1 cellular context compared by ENCODE assay signal in genomic region chr3:30289324-30289723, GRCh38.
TF ChIP-seq lines count a peak whose summit lies in the region.

No MANE protein-coding gene starts in this region.

TF ChIP-seq in HepG2, 621 proteins besides CTCF, POLR2A, EP300 and RAD21 (continued from another document and continues in another):
- TF ChIP-seq, protein P1, sequence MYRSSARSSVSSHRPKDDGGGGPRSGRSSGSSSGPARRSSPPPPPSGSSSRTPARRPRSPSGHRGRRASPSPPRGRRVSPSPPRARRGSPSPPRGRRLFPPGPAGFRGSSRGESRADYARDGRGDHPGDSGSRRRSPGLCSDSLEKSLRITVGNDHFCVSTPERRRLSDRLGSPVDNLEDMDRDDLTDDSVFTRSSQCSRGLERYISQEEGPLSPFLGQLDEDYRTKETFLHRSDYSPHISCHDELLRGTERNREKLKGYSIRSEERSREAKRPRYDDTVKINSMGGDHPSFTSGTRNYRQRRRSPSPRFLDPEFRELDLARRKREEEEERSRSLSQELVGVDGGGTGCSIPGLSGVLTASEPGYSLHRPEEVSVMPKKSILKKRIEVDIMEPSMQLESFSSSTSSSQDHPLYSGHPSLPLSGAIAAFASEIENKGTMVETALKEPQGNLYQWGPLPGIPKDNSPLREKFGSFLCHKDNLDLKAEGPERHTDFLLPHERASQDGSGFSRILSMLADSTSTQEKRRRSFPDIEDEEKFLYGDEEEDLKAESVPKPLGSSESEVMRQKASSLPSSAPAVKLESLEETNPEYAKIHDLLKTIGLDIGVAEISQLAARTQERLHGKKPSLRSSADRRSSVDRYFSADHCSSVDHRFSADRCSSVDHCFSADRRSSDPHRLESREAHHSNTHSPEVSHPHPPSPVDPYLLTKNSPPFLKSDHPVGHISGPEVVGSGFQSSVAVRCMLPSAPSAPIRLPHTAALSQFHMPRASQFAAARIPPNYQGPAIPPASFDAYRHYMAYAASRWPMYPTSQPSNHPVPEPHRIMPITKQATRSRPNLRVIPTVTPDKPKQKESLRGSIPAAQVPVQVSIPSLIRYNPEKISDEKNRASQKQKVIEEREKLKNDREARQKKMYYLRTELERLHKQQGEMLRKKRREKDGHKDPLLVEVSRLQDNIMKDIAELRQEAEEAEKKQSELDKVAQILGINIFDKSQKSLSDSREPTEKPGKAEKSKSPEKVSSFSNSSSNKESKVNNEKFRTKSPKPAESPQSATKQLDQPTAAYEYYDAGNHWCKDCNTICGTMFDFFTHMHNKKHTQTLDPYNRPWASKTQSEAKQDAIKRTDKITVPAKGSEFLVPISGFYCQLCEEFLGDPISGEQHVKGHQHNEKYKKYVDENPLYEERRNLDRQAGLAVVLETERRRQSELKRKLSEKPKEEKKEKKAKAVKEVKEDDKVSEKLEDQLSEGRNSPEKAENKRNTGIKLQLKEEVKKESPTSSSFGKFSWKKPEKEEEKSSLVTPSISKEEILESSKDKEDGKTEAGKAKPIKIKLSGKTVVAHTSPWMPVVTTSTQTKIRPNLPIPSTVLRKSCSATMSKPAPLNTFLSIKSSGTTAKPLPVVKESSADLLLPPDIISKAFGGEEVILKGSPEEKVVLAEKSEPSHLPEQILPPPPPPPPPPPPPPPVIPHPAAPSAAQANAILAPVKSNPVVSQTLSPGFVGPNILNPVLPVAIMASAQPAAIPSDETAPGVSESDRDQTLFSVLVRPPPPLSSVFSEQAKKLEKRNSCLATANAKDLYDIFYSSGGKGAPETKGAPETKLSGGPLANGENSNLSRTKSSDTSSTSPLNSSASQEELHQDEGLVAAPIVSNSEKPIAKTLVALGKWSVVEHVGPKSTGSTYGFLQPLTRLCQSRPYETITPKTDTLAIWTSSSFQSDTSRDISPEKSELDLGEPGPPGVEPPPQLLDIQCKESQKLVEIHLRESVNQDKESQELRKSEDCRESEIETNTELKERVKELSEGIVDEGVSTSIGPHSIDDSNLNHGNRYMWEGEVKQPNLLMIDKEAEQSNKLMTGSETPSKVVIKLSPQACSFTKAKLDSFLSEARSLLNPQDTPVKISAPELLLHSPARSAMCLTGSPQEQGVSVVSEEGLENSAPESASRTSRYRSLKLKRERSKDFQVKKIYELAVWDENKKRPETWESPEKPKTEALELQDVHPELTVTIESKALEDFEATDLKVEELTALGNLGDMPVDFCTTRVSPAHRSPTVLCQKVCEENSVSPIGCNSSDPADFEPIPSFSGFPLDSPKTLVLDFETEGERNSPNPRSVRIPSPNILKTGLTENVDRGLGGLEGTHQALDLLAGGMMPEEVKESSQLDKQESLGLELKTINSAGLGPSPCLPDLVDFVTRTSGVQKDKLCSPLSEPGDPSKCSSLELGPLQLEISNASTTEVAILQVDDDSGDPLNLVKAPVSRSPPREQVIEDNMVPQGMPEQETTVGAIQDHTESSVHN (CRISPR knock-in tag; IDR thresholded peaks at IDR 0.05), result no peak
- TF ChIP-seq SMAD3 (CRISPR knock-in tag; IDR thresholded peaks at IDR 0.05) (peak; percentile 37; the same call in 1 of the 2 replicates), TCF12 (IDR thresholded peaks at IDR 0.05) (no peak), TCF12 (CRISPR knock-in tag; IDR thresholded peaks at IDR 0.05) (peak; percentile 74; the same call in 1 of the 2 replicates), REPIN1 (CRISPR knock-in tag; IDR thresholded peaks at IDR 0.05; ENCODE audit: borderline replicate concordance, low read depth) (no peak), SP5 (CRISPR knock-in tag; IDR thresholded peaks at IDR 0.05; ENCODE audit: borderline replicate concordance, low read depth) (peak; percentile 37; the same call in 1 of the 2 replicates), MIXL1 (CRISPR knock-in tag; IDR thresholded peaks at IDR 0.05) (peak; percentile 79), NFIC (IDR thresholded peaks at IDR 0.05; ENCODE audit: low read length) (peak; percentile 46; the same call in 1 of the 2 replicates), CEBPG (CRISPR knock-in tag; IDR thresholded peaks at IDR 0.05) (peak; percentile 79), MED1 (CRISPR knock-in tag; IDR thresholded peaks at IDR 0.05) (peak; percentile 94), ZBTB21 (CRISPR knock-in tag; IDR thresholded peaks at IDR 0.05) (peak; percentile 91), ZNF33A (CRISPR knock-in tag; IDR thresholded peaks at IDR 0.05; ENCODE audit: borderline replicate concordance) (peak; percentile 63; the same call in 1 of the 2 replicates), FOXK1 (CRISPR knock-in tag; IDR thresholded peaks at IDR 0.05; ENCODE audit: borderline replicate concordance, low read depth) (0 out of 2 replicates have a peak, but pooled peaks have one; percentile 51), GPN1 (CRISPR knock-in tag; IDR thresholded peaks at IDR 0.05; ENCODE audit: borderline replicate concordance) (no peak), SOX6 (IDR thresholded peaks at IDR 0.05) (no peak), SOX6 (CRISPR knock-in tag; IDR thresholded peaks at IDR 0.05) (peak; percentile 91), CREB1 (IDR thresholded peaks at IDR 0.05) (0 out of 2 replicates have a peak, but pooled peaks have one; percentile 30), CREB1 (CRISPR knock-in tag; IDR thresholded peaks at IDR 0.05) (peak; percentile 74), ZNF331 (CRISPR knock-in tag; IDR thresholded peaks at IDR 0.05) (peak; percentile 64; the same call in 1 of the 2 replicates), FOXA1 (IDR thresholded peaks at IDR 0.05) (no peak), FOXA1 (CRISPR knock-in tag; IDR thresholded peaks at IDR 0.05) (peak; percentile 24; the same call in 1 of the 2 replicates), ERF (CRISPR knock-in tag; IDR thresholded peaks at IDR 0.05) (peak; percentile 58), ZMYM4 (CRISPR knock-in tag; IDR thresholded peaks at IDR 0.05) (peak; percentile 87), MEIS2 (CRISPR knock-in tag; IDR thresholded peaks at IDR 0.05) (no peak), BORCS8-MEF2B (CRISPR knock-in tag; IDR thresholded peaks at IDR 0.05) (no peak)
- TF ChIP-seq, protein P2, sequence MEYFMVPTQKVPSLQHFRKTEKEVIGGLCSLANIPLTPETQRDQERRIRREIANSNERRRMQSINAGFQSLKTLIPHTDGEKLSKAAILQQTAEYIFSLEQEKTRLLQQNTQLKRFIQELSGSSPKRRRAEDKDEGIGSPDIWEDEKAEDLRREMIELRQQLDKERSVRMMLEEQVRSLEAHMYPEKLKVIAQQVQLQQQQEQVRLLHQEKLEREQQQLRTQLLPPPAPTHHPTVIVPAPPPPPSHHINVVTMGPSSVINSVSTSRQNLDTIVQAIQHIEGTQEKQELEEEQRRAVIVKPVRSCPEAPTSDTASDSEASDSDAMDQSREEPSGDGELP (IDR thresholded peaks at IDR 0.05; ENCODE audit: borderline replicate concordance, low read depth), result peak; percentile 49; the same call in 1 of the 2 replicates
- TF ChIP-seq, protein P3, sequence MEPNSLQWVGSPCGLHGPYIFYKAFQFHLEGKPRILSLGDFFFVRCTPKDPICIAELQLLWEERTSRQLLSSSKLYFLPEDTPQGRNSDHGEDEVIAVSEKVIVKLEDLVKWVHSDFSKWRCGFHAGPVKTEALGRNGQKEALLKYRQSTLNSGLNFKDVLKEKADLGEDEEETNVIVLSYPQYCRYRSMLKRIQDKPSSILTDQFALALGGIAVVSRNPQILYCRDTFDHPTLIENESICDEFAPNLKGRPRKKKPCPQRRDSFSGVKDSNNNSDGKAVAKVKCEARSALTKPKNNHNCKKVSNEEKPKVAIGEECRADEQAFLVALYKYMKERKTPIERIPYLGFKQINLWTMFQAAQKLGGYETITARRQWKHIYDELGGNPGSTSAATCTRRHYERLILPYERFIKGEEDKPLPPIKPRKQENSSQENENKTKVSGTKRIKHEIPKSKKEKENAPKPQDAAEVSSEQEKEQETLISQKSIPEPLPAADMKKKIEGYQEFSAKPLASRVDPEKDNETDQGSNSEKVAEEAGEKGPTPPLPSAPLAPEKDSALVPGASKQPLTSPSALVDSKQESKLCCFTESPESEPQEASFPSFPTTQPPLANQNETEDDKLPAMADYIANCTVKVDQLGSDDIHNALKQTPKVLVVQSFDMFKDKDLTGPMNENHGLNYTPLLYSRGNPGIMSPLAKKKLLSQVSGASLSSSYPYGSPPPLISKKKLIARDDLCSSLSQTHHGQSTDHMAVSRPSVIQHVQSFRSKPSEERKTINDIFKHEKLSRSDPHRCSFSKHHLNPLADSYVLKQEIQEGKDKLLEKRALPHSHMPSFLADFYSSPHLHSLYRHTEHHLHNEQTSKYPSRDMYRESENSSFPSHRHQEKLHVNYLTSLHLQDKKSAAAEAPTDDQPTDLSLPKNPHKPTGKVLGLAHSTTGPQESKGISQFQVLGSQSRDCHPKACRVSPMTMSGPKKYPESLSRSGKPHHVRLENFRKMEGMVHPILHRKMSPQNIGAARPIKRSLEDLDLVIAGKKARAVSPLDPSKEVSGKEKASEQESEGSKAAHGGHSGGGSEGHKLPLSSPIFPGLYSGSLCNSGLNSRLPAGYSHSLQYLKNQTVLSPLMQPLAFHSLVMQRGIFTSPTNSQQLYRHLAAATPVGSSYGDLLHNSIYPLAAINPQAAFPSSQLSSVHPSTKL (CRISPR knock-in tag; IDR thresholded peaks at IDR 0.05), result peak; percentile 91
- TF ChIP-seq, protein P4, sequence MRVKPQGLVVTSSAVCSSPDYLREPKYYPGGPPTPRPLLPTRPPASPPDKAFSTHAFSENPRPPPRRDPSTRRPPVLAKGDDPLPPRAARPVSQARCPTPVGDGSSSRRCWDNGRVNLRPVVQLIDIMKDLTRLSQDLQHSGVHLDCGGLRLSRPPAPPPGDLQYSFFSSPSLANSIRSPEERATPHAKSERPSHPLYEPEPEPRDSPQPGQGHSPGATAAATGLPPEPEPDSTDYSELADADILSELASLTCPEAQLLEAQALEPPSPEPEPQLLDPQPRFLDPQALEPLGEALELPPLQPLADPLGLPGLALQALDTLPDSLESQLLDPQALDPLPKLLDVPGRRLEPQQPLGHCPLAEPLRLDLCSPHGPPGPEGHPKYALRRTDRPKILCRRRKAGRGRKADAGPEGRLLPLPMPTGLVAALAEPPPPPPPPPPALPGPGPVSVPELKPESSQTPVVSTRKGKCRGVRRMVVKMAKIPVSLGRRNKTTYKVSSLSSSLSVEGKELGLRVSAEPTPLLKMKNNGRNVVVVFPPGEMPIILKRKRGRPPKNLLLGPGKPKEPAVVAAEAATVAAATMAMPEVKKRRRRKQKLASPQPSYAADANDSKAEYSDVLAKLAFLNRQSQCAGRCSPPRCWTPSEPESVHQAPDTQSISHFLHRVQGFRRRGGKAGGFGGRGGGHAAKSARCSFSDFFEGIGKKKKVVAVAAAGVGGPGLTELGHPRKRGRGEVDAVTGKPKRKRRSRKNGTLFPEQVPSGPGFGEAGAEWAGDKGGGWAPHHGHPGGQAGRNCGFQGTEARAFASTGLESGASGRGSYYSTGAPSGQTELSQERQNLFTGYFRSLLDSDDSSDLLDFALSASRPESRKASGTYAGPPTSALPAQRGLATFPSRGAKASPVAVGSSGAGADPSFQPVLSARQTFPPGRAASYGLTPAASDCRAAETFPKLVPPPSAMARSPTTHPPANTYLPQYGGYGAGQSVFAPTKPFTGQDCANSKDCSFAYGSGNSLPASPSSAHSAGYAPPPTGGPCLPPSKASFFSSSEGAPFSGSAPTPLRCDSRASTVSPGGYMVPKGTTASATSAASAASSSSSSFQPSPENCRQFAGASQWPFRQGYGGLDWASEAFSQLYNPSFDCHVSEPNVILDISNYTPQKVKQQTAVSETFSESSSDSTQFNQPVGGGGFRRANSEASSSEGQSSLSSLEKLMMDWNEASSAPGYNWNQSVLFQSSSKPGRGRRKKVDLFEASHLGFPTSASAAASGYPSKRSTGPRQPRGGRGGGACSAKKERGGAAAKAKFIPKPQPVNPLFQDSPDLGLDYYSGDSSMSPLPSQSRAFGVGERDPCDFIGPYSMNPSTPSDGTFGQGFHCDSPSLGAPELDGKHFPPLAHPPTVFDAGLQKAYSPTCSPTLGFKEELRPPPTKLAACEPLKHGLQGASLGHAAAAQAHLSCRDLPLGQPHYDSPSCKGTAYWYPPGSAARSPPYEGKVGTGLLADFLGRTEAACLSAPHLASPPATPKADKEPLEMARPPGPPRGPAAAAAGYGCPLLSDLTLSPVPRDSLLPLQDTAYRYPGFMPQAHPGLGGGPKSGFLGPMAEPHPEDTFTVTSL (CRISPR knock-in tag; IDR thresholded peaks at IDR 0.05; ENCODE audit: borderline replicate concordance), result peak; percentile 93
- TF ChIP-seq, protein P5, sequence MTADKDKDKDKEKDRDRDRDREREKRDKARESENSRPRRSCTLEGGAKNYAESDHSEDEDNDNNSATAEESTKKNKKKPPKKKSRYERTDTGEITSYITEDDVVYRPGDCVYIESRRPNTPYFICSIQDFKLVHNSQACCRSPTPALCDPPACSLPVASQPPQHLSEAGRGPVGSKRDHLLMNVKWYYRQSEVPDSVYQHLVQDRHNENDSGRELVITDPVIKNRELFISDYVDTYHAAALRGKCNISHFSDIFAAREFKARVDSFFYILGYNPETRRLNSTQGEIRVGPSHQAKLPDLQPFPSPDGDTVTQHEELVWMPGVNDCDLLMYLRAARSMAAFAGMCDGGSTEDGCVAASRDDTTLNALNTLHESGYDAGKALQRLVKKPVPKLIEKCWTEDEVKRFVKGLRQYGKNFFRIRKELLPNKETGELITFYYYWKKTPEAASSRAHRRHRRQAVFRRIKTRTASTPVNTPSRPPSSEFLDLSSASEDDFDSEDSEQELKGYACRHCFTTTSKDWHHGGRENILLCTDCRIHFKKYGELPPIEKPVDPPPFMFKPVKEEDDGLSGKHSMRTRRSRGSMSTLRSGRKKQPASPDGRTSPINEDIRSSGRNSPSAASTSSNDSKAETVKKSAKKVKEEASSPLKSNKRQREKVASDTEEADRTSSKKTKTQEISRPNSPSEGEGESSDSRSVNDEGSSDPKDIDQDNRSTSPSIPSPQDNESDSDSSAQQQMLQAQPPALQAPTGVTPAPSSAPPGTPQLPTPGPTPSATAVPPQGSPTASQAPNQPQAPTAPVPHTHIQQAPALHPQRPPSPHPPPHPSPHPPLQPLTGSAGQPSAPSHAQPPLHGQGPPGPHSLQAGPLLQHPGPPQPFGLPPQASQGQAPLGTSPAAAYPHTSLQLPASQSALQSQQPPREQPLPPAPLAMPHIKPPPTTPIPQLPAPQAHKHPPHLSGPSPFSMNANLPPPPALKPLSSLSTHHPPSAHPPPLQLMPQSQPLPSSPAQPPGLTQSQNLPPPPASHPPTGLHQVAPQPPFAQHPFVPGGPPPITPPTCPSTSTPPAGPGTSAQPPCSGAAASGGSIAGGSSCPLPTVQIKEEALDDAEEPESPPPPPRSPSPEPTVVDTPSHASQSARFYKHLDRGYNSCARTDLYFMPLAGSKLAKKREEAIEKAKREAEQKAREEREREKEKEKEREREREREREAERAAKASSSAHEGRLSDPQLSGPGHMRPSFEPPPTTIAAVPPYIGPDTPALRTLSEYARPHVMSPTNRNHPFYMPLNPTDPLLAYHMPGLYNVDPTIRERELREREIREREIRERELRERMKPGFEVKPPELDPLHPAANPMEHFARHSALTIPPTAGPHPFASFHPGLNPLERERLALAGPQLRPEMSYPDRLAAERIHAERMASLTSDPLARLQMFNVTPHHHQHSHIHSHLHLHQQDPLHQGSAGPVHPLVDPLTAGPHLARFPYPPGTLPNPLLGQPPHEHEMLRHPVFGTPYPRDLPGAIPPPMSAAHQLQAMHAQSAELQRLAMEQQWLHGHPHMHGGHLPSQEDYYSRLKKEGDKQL (CRISPR knock-in tag; IDR thresholded peaks at IDR 0.05; ENCODE audit: low read depth), result 0 out of 2 replicates have a peak, but pooled peaks have one; percentile 24
- TF ChIP-seq, protein P6, sequence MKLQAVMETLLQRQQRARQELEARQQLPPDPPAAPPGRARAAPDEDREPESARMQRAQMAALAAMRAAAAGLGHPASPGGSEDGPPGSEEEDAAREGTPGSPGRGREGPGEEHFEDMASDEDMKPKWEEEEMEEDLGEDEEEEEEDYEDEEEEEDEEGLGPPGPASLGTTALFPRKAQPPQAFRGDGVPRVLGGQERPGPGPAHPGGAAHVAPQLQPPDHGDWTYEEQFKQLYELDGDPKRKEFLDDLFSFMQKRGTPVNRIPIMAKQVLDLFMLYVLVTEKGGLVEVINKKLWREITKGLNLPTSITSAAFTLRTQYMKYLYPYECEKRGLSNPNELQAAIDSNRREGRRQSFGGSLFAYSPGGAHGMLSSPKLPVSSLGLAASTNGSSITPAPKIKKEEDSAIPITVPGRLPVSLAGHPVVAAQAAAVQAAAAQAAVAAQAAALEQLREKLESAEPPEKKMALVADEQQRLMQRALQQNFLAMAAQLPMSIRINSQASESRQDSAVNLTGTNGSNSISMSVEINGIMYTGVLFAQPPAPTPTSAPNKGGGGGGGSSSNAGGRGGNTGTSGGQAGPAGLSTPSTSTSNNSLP (IDR thresholded peaks at IDR 0.05; ENCODE audit: low read depth, low read length), result peak; percentile 59; the same call in 1 of the 2 replicates
